ENCODE assay signal across 9 cellular contexts in genomic region chr3:11601446-11602241, GRCh38. TPM values are rescaled to one million over a fixed set of nuclear protein-coding genes. Genes with fewer than 3 reads are reported as not detected.
DNase-seq lines count a peak whose midpoint lies in the region; ATAC-seq, FAIRE-seq and TF ChIP-seq lines count a peak whose summit lies in the region.
"Had no signal": no experiment of that assay in that cellular context is flagged by ENCODE, and none has a peak within 500 bp of the region (broad histone marks: within the 10 kb centered on the region; RNA-seq: fewer than 3 reads in every experiment).

No MANE protein-coding gene starts in this region.

- H3K4me3 ChIP-seq in Karpas-422 (ENCODE audit: low read length), result peak overlapping the region; percentile 63
- no peak overlapping the region for H3K4me3 ChIP-seq in colonic mucosa
- H3K4me3 ChIP-seq in HepG2 (replicated peaks in 1 of 3; ENCODE audit: insufficient read depth in 1 of 3, low read depth in 2 of 3, low read length in 3 of 3), result no peak overlapping the region

- peaks cover 70% of the 10 kb centered on the region for H3K4me1 ChIP-seq in Karpas-422 (ENCODE audit: low read length)
- H3K4me1 ChIP-seq in colonic mucosa, result no peaks in the 10 kb centered on the region
- H3K4me1 ChIP-seq in HepG2 (ENCODE audit: insufficient read depth, low read length), result peaks cover 19% of the 10 kb centered on the region

- peak; percentile 78 for TF ChIP-seq POLR2A in GM12891 (IDR thresholded peaks at IDR 0.05; ENCODE audit: low read depth, low read length)
- no peak for TF ChIP-seq POLR2A in HepG2 (IDR thresholded peaks at IDR 0.05; ENCODE audit: insufficient read depth in 1 of 2, low read depth in 2 of 2, low read length in 2 of 2)

- POLR2A ChIA-PET in HepG2 (lab: Yijun Ruan, JAX), result interaction anchor here (1.8 kb wide), 1 partner anchor 10 kb away, joined by 10 read pairs; no protein-coding TSS in a partner anchor

- intact Hi-C loops in colonic mucosa (cut with DNase I), result no loop called here
- intact Hi-C loops in HepG2 (cut with micrococcal nuclease; ENCODE audit: unreplicated experiment), result no loop called here

- in situ Hi-C loops in HepG2 (cut with HindIII; ENCODE audit: extremely low pct_ligation_motif_present, low pct_unique_long_range_greater_than_20kb), result no loop called here

- peaks cover 37% of the 10 kb centered on the region for H3K36me3 ChIP-seq in Karpas-422 (ENCODE audit: insufficient read depth, low read length)
- H3K36me3 ChIP-seq in colonic mucosa, result no peaks in the 10 kb centered on the region
- H3K36me3 ChIP-seq in HepG2 (replicated peaks in 1 of 2; ENCODE audit: control insufficient read depth in 1 of 2, insufficient read depth in 2 of 2, low read length in 2 of 2), result peaks cover 5 to 43% of the 10 kb centered on the region in 2 experiments

- H3K27ac Mint-ChIP-seq in neural crest cell (ENCODE audit: unreplicated experiment), result peak overlapping the region; percentile 66

- H3K4me2 ChIP-seq in Karpas-422 (ENCODE audit: low read depth, low read length, poor library complexity, severe bottlenecking) (peak overlapping the region; percentile 81), HepG2 (ENCODE audit: low read depth, low read length) (no peak overlapping the region)

- DNase-seq in GM12891 (ENCODE audit: insufficient read length, low spot score) (peak; percentile 59), Karpas-422 (peak; percentile 97), colonic mucosa (no peak), neural crest cell (ENCODE audit: low read depth, low spot score) (no peak), NCI-H2227 (lab: John Stamatoyannopoulos, UW; ENCODE audit: unreplicated experiment) (no peak), HepG2 (ENCODE audit: low spot score) (no peak)
- DNase-seq in stimulated activated CD4-positive, alpha-beta T cell treated with anti-CD3 and anti-CD28 coated beads, Interleukin-2, amount 100 ng/mL, for 48 hours, result no peak

- H3K27me3 Mint-ChIP-seq in neural crest cell (ENCODE audit: low read depth), result no peaks in the 10 kb centered on the region
- H3K27me3 Mint-ChIP-seq: T-cell had no signal

- ATAC-seq in GM21723 (IDR thresholded peaks at IDR 0.05; ENCODE audit: unreplicated experiment) (peak; percentile 94), HepG2 (no peak)

- CTCF ChIA-PET in HepG2 (lab: Yijun Ruan, JAX; ENCODE audit: low intra/inter-chr PET ratio, low total read pairs), result no interaction called here

- peak overlapping the region; percentile 9 for H3K4me3 Mint-ChIP-seq in neural crest cell
- H3K4me3 Mint-ChIP-seq: T-cell had no signal

- 96% methylated on average over 16 of the region's 21 CpGs for WGBS in HepG2 (ENCODE audit: low lambda C conversion rate)

- H3K9me3 Mint-ChIP-seq in neural crest cell, result peaks cover 2% of the 10 kb centered on the region
- H3K9me3 Mint-ChIP-seq: T-cell had no signal

- H3K9me2 ChIP-seq in Karpas-422 (replicated peaks; ENCODE audit: insufficient read depth, low read length), result no peaks in the 10 kb centered on the region

- H3K4me1 Mint-ChIP-seq in neural crest cell, result peaks cover 74% of the 10 kb centered on the region

- H3K27me3 ChIP-seq in Karpas-422 (ENCODE audit: low read length), result no peaks in the 10 kb centered on the region
- no peaks in the 10 kb centered on the region for H3K27me3 ChIP-seq in colonic mucosa
- H3K27me3 ChIP-seq in HepG2 (ENCODE audit: control insufficient read depth in 1 of 2, insufficient read depth in 2 of 2, low read length in 2 of 2), result no peaks in the 10 kb centered on the region

- no TSS peak for BruUV-seq in HepG2 (replicated peaks; lab: Mats Ljungman, UMichigan)

- H3K36me3 Mint-ChIP-seq in neural crest cell (ENCODE audit: low read depth), result peaks cover 34% of the 10 kb centered on the region

- H3K79me2 ChIP-seq in Karpas-422 (ENCODE audit: low read length), result peaks cover 96% of the 10 kb centered on the region
- peaks cover 77% of the 10 kb centered on the region for H3K79me2 ChIP-seq in HepG2 (ENCODE audit: insufficient read depth, low read length)

- TF ChIP-seq RAD21 in HepG2 (CRISPR knock-in tag; IDR thresholded peaks at IDR 0.05), result no peak

- TF ChIP-seq EP300 in HepG2 (IDR thresholded peaks at IDR 0.05; ENCODE audit: low read depth in 2 of 2, low read length in 2 of 2), result no peak
- no peak for TF ChIP-seq EP300 in HepG2 (CRISPR knock-in tag; IDR thresholded peaks at IDR 0.05; ENCODE audit: borderline replicate concordance)

- H4K20me1 ChIP-seq in Karpas-422 (ENCODE audit: insufficient read depth, low read depth, low read length) (no peaks in the 10 kb centered on the region), HepG2 (ENCODE audit: insufficient read depth, low read length) (peaks cover 26% of the 10 kb centered on the region)

- TF ChIP-seq CTCF in colonic mucosa (IDR thresholded peaks at IDR 0.05), result no peak
- no peak for TF ChIP-seq CTCF in neural crest cell (conservative IDR thresholded peaks at IDR 0.05)
- no peak for TF ChIP-seq CTCF in HepG2 (CRISPR knock-in tag; IDR thresholded peaks at IDR 0.05)

- peak overlapping the region; percentile 69 for H3K9ac ChIP-seq in Karpas-422 (ENCODE audit: low read length)
- no peak overlapping the region for H3K9ac ChIP-seq in colonic mucosa (ENCODE audit: low read depth in 2 of 2, low read length in 2 of 2)
- H3K9ac ChIP-seq in HepG2 (ENCODE audit: insufficient read depth, low read depth, low read length), result no peak overlapping the region

- no peak overlapping the region for H2AFZ ChIP-seq in Karpas-422 (ENCODE audit: low read length)
- no peak overlapping the region for H2AFZ ChIP-seq in HepG2 (ENCODE audit: low read length)

- H3K9me3 ChIP-seq in Karpas-422 (ENCODE audit: low read length), result no peaks in the 10 kb centered on the region
- H3K9me3 ChIP-seq in colonic mucosa, result no peaks in the 10 kb centered on the region
- no peaks in the 10 kb centered on the region for H3K9me3 ChIP-seq in HepG2 (ENCODE audit: low read length)

- H3K27ac ChIP-seq in Karpas-422 (ENCODE audit: low read length), result peak overlapping the region; percentile 96
- peak overlapping the region; percentile 18 for H3K27ac ChIP-seq in colonic mucosa
- no peak overlapping the region for H3K27ac ChIP-seq in HepG2 (ENCODE audit: extremely low read length, insufficient read depth, low read length)

- FAIRE-seq in GM12891 (lab: Jason Lieb, UNC) (peak; percentile 83), HepG2 (lab: Jason Lieb, UNC) (no peak)

TF ChIP-seq in GM12891, 5 proteins besides CTCF, POLR2A, EP300 and RAD21:
- TF ChIP-seq SPI1 (IDR thresholded peaks at IDR 0.05; ENCODE audit: low read depth, low read length) (peak; percentile 57), TAF1 (IDR thresholded peaks at IDR 0.05; ENCODE audit: low read depth, low read length) (peak; percentile 53; the same call in 1 of the 2 replicates), PAX5 (IDR thresholded peaks at IDR 0.05; ENCODE audit: insufficient read depth, low read length, severe bottlenecking) (no peak), POU2F2 (IDR thresholded peaks at IDR 0.05; ENCODE audit: low read depth, low read length) (peak; percentile 84; the same call in 1 of the 2 replicates), POLR2AphosphoS5 (IDR thresholded peaks at IDR 0.05; ENCODE audit: low read depth, low read length) (peak; percentile 51; the same call in 1 of the 2 replicates)

TF ChIP-seq in HepG2, 621 proteins besides CTCF, POLR2A, EP300 and RAD21 (continues in another document):
- TF ChIP-seq SMC3 (IDR thresholded peaks at IDR 0.05; ENCODE audit: low read length) (no peak), ZFP36L2 (CRISPR knock-in tag; IDR thresholded peaks at IDR 0.05) (no peak), ZNF549 (CRISPR knock-in tag; IDR thresholded peaks at IDR 0.05) (no peak), ZNF350 (CRISPR knock-in tag; IDR thresholded peaks at IDR 0.05; ENCODE audit: borderline replicate concordance, low read depth) (no peak), ZNF383 (CRISPR knock-in tag; IDR thresholded peaks at IDR 0.05; ENCODE audit: borderline replicate concordance) (no peak), ZNF567 (CRISPR knock-in tag; IDR thresholded peaks at IDR 0.05; ENCODE audit: borderline replicate concordance) (no peak), CBFB (CRISPR knock-in tag; IDR thresholded peaks at IDR 0.05) (no peak), ZNF780A (CRISPR knock-in tag; IDR thresholded peaks at IDR 0.05) (no peak), TEAD3 (CRISPR knock-in tag; optimal IDR thresholded peaks at IDR 0.05; ENCODE audit: borderline replicate concordance) (no peak), NR2F1 (CRISPR knock-in tag; IDR thresholded peaks at IDR 0.05) (no peak)

RNA-seq across cellular contexts. Expression of gene VGLL4, which starts 42.1 kb away (rescaled TPM):
- 28.1 TPM for polyA plus RNA-seq in GM12891 (2012; ENCODE audit: low read depth, missing spikeins)
- total RNA-seq in Karpas-422 (2014; rRNA removed; shearing (Covaris generic); ENCODE audit: low replicate concordance), result 125 and 152 TPM in 2 replicates
- 10 to 100 TPM; 57.7 to 63.7 TPM for total RNA-seq in colonic mucosa
- total RNA-seq in neural crest cell, result 82.8 and 90.2 TPM in 2 replicates
- 19.8 and 23.2 TPM in 2 replicates for total RNA-seq in HepG2 (2016; rRNA removed; fragmentation: Illumina TruSeq; extraction: Trizol)
- 5.7 and 6.9 TPM in 2 replicates for total RNA-seq in HepG2 (2016; cell fraction: cytosol; rRNA removed; fragmentation: Illumina TruSeq; extraction: Trizol; ENCODE audit: low read depth)
- 17.4 and 24.9 TPM in 2 replicates for total RNA-seq in HepG2 (2016; cell fraction: insoluble cytoplasmic fraction; rRNA removed; fragmentation: Illumina TruSeq; extraction: Trizol)
- 14.9 and 15.9 TPM in 2 replicates for total RNA-seq in HepG2 (2016; cell fraction: membrane; rRNA removed; fragmentation: Illumina TruSeq; extraction: Trizol)
- total RNA-seq in HepG2 (2016; cell fraction: nucleus; rRNA removed; fragmentation: Illumina TruSeq; extraction: Trizol), result 19.1 and 24.5 TPM in 2 replicates
- polyA plus RNA-seq in HepG2 (2011; rRNA removed), result 37.9 and 39.0 TPM in 2 replicates
- polyA plus RNA-seq in HepG2 (2011; cell fraction: cytosol; rRNA removed), result 24.5 and 31.8 TPM in 2 replicates
- polyA plus RNA-seq in HepG2 (2011; cell fraction: nucleus; rRNA removed), result 60.5 and 94.9 TPM in 2 replicates
- polyA plus RNA-seq in HepG2 (2012), result 19.7 and 20.7 TPM in 2 replicates
- polyA plus RNA-seq in HepG2 (2016; cell fraction: cytosol; fragmentation: Illumina TruSeq; extraction: Trizol; ENCODE audit: low read depth), result 11.7 and 14.1 TPM in 2 replicates
- 18.4 and 22.3 TPM in 2 replicates for polyA plus RNA-seq in HepG2 (2016; cell fraction: insoluble cytoplasmic fraction; fragmentation: Illumina TruSeq; extraction: Trizol; ENCODE audit: low read depth)
- polyA plus RNA-seq in HepG2 (2016; cell fraction: membrane; fragmentation: Illumina TruSeq; extraction: Trizol; ENCODE audit: low read depth), result 14.3 and 15.7 TPM in 2 replicates
- polyA plus RNA-seq in HepG2 (2016; cell fraction: nucleus; fragmentation: Illumina TruSeq; extraction: Trizol; ENCODE audit: insufficient read depth, low read depth), result 25.1 and 27.2 TPM in 2 replicates
- 34.5 and 40.7 TPM in 2 replicates for polyA minus RNA-seq in HepG2 (2011; rRNA and poly(A)+ RNA removed; ENCODE audit: low replicate concordance)
- 14.9 and 16.5 TPM in 2 replicates for polyA minus RNA-seq in HepG2 (2011; cell fraction: cytosol; rRNA and poly(A)+ RNA removed)
- polyA minus RNA-seq in HepG2 (2011; cell fraction: nucleus; rRNA and poly(A)+ RNA removed), result 53.2 and 54.6 TPM in 2 replicates

Comparison
In these comparisons a context has a peak if more than half of its experiments do, and no peak if none do; other contexts are left out.
1. DNase-seq: peak in GM12891 (single experiment) and Karpas-422 (single experiment); none in colonic mucosa (single experiment), neural crest cell (single experiment), NCI-H2227 (single experiment), HepG2 (single experiment) and stimulated activated CD4-positive, alpha-beta T cell treated with anti-CD3 and anti-CD28 coated beads, Interleukin-2, amount 100 ng/mL, for 48 hours (0 of 2).